In genomic region chr5:57412010-57412409, GRCh38 we compare ENCODE assay signal across 14 cellular contexts.
DNase-seq lines count a peak whose midpoint lies in the region; ATAC-seq and TF ChIP-seq lines count a peak whose summit lies in the region.
"Had no signal": no experiment of that assay in that cellular context is flagged by ENCODE, and none has a peak within 500 bp of the region (broad histone marks: within the 10 kb centered on the region; RNA-seq: fewer than 3 reads in every experiment).

No MANE protein-coding gene starts in this region.

- no peaks in the 10 kb centered on the region for H3K4me1 ChIP-seq in Peyer's patch

- H3K27ac ChIP-seq in brain microvascular endothelial cell (no peak overlapping the region), Peyer's patch (no peak overlapping the region)
- H3K27ac ChIP-seq: BLaER1 treated with 17β-estradiol and CSF1 and Interleukin-3, amounts not matched to agents 10 nM and 100 nM had no signal

- no peaks in the 10 kb centered on the region for H3K36me3 Mint-ChIP-seq in CD14-positive monocyte
- H3K36me3 Mint-ChIP-seq: stimulated activated effector memory CD8-positive, alpha-beta T cell treated with anti-CD3 and anti-CD28 coated beads, Interleukin-12 subunit alpha, Interleukin-12 subunit beta, amount 100 ng/mL, for 72 hours had no signal

- H3K27me3 ChIP-seq in brain microvascular endothelial cell (replicated peaks) (no peaks in the 10 kb centered on the region), H7 (ENCODE audit: control insufficient read depth, insufficient read depth, low read length) (no peaks in the 10 kb centered on the region), Peyer's patch (no peaks in the 10 kb centered on the region)
- H3K27me3 ChIP-seq: BLaER1 treated with 17β-estradiol and CSF1 and Interleukin-3, amounts not matched to agents 10 nM and 100 nM had no signal

- H3K9me3 Mint-ChIP-seq in CD14-positive monocyte, result no peaks in the 10 kb centered on the region
- H3K9me3 Mint-ChIP-seq: activated T-cell treated with anti-CD3 and anti-CD28 coated beads, Interleukin-2, amount 50 U/mL, for 72 hours; stimulated activated effector memory CD8-positive, alpha-beta T cell treated with anti-CD3 and anti-CD28 coated beads, Interleukin-12 subunit alpha, Interleukin-12 subunit beta, amount 100 ng/mL, for 72 hours had no signal

- no peak overlapping the region for H3K27ac Mint-ChIP-seq in CD14-positive monocyte
- H3K27ac Mint-ChIP-seq: activated T-cell treated with anti-CD3 and anti-CD28 coated beads, Interleukin-2, amount 50 U/mL, for 72 hours; stimulated activated effector memory CD8-positive, alpha-beta T cell treated with anti-CD3 and anti-CD28 coated beads, Interleukin-12 subunit alpha, Interleukin-12 subunit beta, amount 100 ng/mL, for 72 hours had no signal

- TF ChIP-seq CTCF in AG09309 (IDR thresholded peaks at IDR 0.05; ENCODE audit: control insufficient read depth, insufficient read depth, low read depth, low read length, missing control alignments) (no peak), brain microvascular endothelial cell (IDR thresholded peaks at IDR 0.05; ENCODE audit: low read depth, low read length, missing control alignments) (no peak), Peyer's patch (IDR thresholded peaks at IDR 0.05) (no peak), CD14-positive monocyte (IDR thresholded peaks at IDR 0.05) (no peak)

- no peak overlapping the region for H3K4me3 Mint-ChIP-seq in CD14-positive monocyte
- H3K4me3 Mint-ChIP-seq: activated T-cell treated with anti-CD3 and anti-CD28 coated beads, Interleukin-2, amount 50 U/mL, for 72 hours; stimulated activated effector memory CD8-positive, alpha-beta T cell treated with anti-CD3 and anti-CD28 coated beads, Interleukin-12 subunit alpha, Interleukin-12 subunit beta, amount 100 ng/mL, for 72 hours had no signal

- in situ Hi-C loops in brain microvascular endothelial cell (cut with HindIII; ENCODE audit: low pct_ligation_motif_present, low sequenced_read_pairs), result no loop called here

- H3K4me3 ChIP-seq in AG09309 (ENCODE audit: control insufficient read depth, low read depth, low read length), result no peak overlapping the region
- H3K4me3 ChIP-seq in brain microvascular endothelial cell (ENCODE audit: low read depth, low read length), result no peak overlapping the region
- H3K4me3 ChIP-seq in H7 (ENCODE audit: insufficient read depth, low read depth, low read length), result no peak overlapping the region
- no peak overlapping the region for H3K4me3 ChIP-seq in Peyer's patch
- H3K4me3 ChIP-seq: BLaER1 treated with 17β-estradiol and CSF1 and Interleukin-3, amounts not matched to agents 10 nM and 100 nM had no signal

- H3K36me3 ChIP-seq in brain microvascular endothelial cell (replicated peaks) (no peaks in the 10 kb centered on the region), H7 (replicated peaks; ENCODE audit: control insufficient read depth, insufficient read depth, low read length) (no peaks in the 10 kb centered on the region), Peyer's patch (no peaks in the 10 kb centered on the region)
- H3K36me3 ChIP-seq: BLaER1 treated with 17β-estradiol and CSF1 and Interleukin-3, amounts not matched to agents 10 nM and 100 nM had no signal

- no peaks in the 10 kb centered on the region for H3K9me3 ChIP-seq in Peyer's patch

- intact Hi-C loops in CD14-positive monocyte (cut with micrococcal nuclease), result no loop called here

- TF ChIP-seq POLR2A in Peyer's patch (IDR thresholded peaks at IDR 0.05), result no peak

- peak; percentile 69 for ATAC-seq in left lobe of liver
- ATAC-seq: activated T-cell treated with anti-CD3 and anti-CD28 coated beads, Interleukin-2, amount 50 U/mL, for 72 hours; stimulated activated effector memory CD8-positive, alpha-beta T cell treated with anti-CD3 and anti-CD28 coated beads, Interleukin-12 subunit alpha, Interleukin-12 subunit beta, amount 100 ng/mL, for 72 hours had no signal

- H3K4me1 Mint-ChIP-seq in CD14-positive monocyte, result peaks cover 5% of the 10 kb centered on the region
- H3K4me1 Mint-ChIP-seq: stimulated activated effector memory CD8-positive, alpha-beta T cell treated with anti-CD3 and anti-CD28 coated beads, Interleukin-12 subunit alpha, Interleukin-12 subunit beta, amount 100 ng/mL, for 72 hours had no signal

- DNase-seq in AG09309 (ENCODE audit: low read depth) (peak; percentile 57), LHCN-M2 (ENCODE audit: low read depth) (peak; percentile 7), brain microvascular endothelial cell (peak; percentile 64), left lobe of liver (ENCODE audit: low spot score) (no peak), H7 (no peak), NCI-H1417 (lab: John Stamatoyannopoulos, UW) (no peak), Peyer's patch (no peak), CD14-positive monocyte (ENCODE audit: low spot score) (no peak)
- DNase-seq: activated T-cell treated with anti-CD3 and anti-CD28 coated beads, Interleukin-2, amount 50 U/mL, for 72 hours; anterior cingulate cortex; NCI-H187 treated with DMSO at 0.1 percent for 48 hours; stimulated activated CD4-positive, alpha-beta T cell treated with anti-CD3 and anti-CD28 coated beads, Interleukin-1b, Interleukin-23, amount 100 ng/mL, for 48 hours had no signal

- no peaks in the 10 kb centered on the region for H3K27me3 Mint-ChIP-seq in CD14-positive monocyte (ENCODE audit: low read depth in 3 of 3)

Comparison
In these comparisons a context has a peak if more than half of its experiments do, and no peak if none do; other contexts are left out.
1. DNase-seq: peak in AG09309 (single experiment), LHCN-M2 (single experiment) and brain microvascular endothelial cell (single experiment); none in left lobe of liver (single experiment), H7 (single experiment), NCI-H1417 (0 of 3), Peyer's patch (0 of 3) and CD14-positive monocyte (single experiment).